ENCODE assay signal across 17 cellular contexts in genomic region chr18:36667811-36668210, GRCh38.
DNase-seq lines count a peak whose midpoint lies in the region; ATAC-seq, FAIRE-seq and TF ChIP-seq lines count a peak whose summit lies in the region.
"Had no signal": no experiment of that assay in that cellular context is flagged by ENCODE, and none has a peak within 500 bp of the region (broad histone marks: within the 10 kb centered on the region; RNA-seq: fewer than 3 reads in every experiment).

No MANE protein-coding gene starts in this region.

- H2AFZ ChIP-seq in smooth muscle cell (ENCODE audit: low read depth) = no peak overlapping the region

- no peaks in the 10 kb centered on the region for H4K20me1 ChIP-seq in smooth muscle cell (ENCODE audit: low read depth)

- H3K4me1 ChIP-seq in smooth muscle cell (ENCODE audit: low read depth) = no peaks in the 10 kb centered on the region
- H3K4me1 ChIP-seq: BE2C had no signal

- DNase-seq in D721Med (ENCODE audit: insufficient read length, low spot score) = no peak
- DNase-seq in EH (ENCODE audit: low read depth) = peak; percentile 38
- peak; percentile 23 for DNase-seq in NB4 (ENCODE audit: low read depth)
- no peak for DNase-seq in left colon
- no peak for DNase-seq in smooth muscle cell (lab: John Stamatoyannopoulos, UW; ENCODE audit: unreplicated experiment)
- DNase-seq in NK-92 (lab: John Stamatoyannopoulos, UW; ENCODE audit: unreplicated experiment) = no peak
- DNase-seq: ACHN; BE2C; C1 segment of cervical spinal cord; CD4-positive, CD25-positive, alpha-beta regulatory T cell; CD8-positive, alpha-beta memory T cell; COR-L47; GF-D8 had no signal

- no peak for TF ChIP-seq CTCF in D721Med (IDR thresholded peaks at IDR 0.05; ENCODE audit: insufficient read depth, missing control alignments)
- TF ChIP-seq CTCF in NB4 (IDR thresholded peaks at IDR 0.05; ENCODE audit: low read depth, low read length) = no peak
- TF ChIP-seq CTCF in smooth muscle cell (IDR thresholded peaks at IDR 0.05; ENCODE audit: borderline replicate concordance, insufficient read depth, poor library complexity, severe bottlenecking) = no peak

- ATAC-seq in left colon = peak; percentile 65
- ATAC-seq in HG02610 (IDR thresholded peaks at IDR 0.05; ENCODE audit: unreplicated experiment) = no peak

- H3K36me3 ChIP-seq in smooth muscle cell (ENCODE audit: low read depth) = no peaks in the 10 kb centered on the region
- H3K36me3 ChIP-seq: BE2C, HAP-1 had no signal

- no peaks in the 10 kb centered on the region for H3K27me3 ChIP-seq in smooth muscle cell (ENCODE audit: low read depth)
- H3K27me3 ChIP-seq: BE2C had no signal

- no peak overlapping the region for H3K9ac ChIP-seq in smooth muscle cell (ENCODE audit: low read depth)

- WGBS in smooth muscle cell (ENCODE audit: low lambda C conversion rate) = 85% methylated on average over 1 of the region's 1 CpG

- H3F3A ChIP-seq in smooth muscle cell (ENCODE audit: low read depth) = no peaks in the 10 kb centered on the region

- H3K9me3 ChIP-seq in smooth muscle cell (replicated peaks; ENCODE audit: low read depth) = no peaks in the 10 kb centered on the region
- H3K9me3 ChIP-seq: BE2C, HAP-1 had no signal

- no peak overlapping the region for H3K4me2 ChIP-seq in smooth muscle cell

- no peaks in the 10 kb centered on the region for H3K79me2 ChIP-seq in smooth muscle cell (ENCODE audit: low read depth)

- no peak overlapping the region for H3K27ac ChIP-seq in smooth muscle cell (ENCODE audit: low read depth)

- no peak for TF ChIP-seq POLR2A in NB4 (IDR thresholded peaks at IDR 0.05; ENCODE audit: extremely low read depth, insufficient read length)

- no peak overlapping the region for H3K4me3 ChIP-seq in NB4 (ENCODE audit: low read depth, low read length)
- no peak overlapping the region for H3K4me3 ChIP-seq in smooth muscle cell
- H3K4me3 ChIP-seq: HAP-1 had no signal

- intact Hi-C loops in left colon (cut with DNase I, micrococcal nuclease) = no loop called here

- FAIRE-seq in D721Med (lab: Jason Lieb, UNC) = peak; percentile 84
- FAIRE-seq: A204.1, H1 had no signal

Comparison
In these comparisons a context has a peak if more than half of its experiments do, and no peak if none do; other contexts are left out.
1. DNase-seq: peak in EH (single experiment) and NB4 (single experiment); none in D721Med (single experiment), left colon (0 of 2), smooth muscle cell (single experiment) and NK-92 (single experiment).